25 cellular contexts compared by ENCODE assay signal in genomic region chr14:89126461-89126860, GRCh38.
"Had no signal": no experiment of that assay in that cellular context is flagged by ENCODE, and none has a peak within 500 bp of the region (broad histone marks: within the 10 kb centered on the region; RNA-seq: fewer than 3 reads in every experiment).

No MANE protein-coding gene starts in this region.

- FAIRE-seq: islet of Langerhans, kidney had no signal

- H3K4me2 ChIP-seq: smooth muscle cell had no signal

- H3K36me3 ChIP-seq: left ventricle myocardium inferior, neutrophil, ovary, right atrium auricular region, right lobe of liver, tibial nerve, uterus had no signal

- H3K9me3 ChIP-seq: left ventricle myocardium inferior, neutrophil, ovary, right atrium auricular region, right lobe of liver, tibial nerve, uterus had no signal

- H3K4me3 ChIP-seq: left ventricle myocardium inferior, lung, ovary, right atrium auricular region, right lobe of liver, smooth muscle cell, tibial nerve, uterus had no signal

- H3K4me1 ChIP-seq: left ventricle myocardium inferior, right atrium auricular region, right lobe of liver, tibial nerve, uterus had no signal

- ATAC-seq: natural killer cell treated with Interleukin-12 subunit alpha and Interleukin-12 subunit beta and Interleukin-15 and Interleukin-18, amount 100 ng/mL, for 72 hours; right lobe of liver; stimulated activated memory B cell treated with anti-CD40 and anti-IgM and Interleukin-4, amounts not matched to agents 10 μg/mL and 1 μg/mL and 100 μg/mL, for 72 hours; stimulated activated naive CD8-positive, alpha-beta T cell treated with anti-CD3 and anti-CD28 coated beads, Interleukin-15, amount 100 ng/mL, for 72 hours had no signal

- DNase-seq: hypothalamus; immature natural killer cell; kidney; left ventricle myocardium inferior; mesendoderm; naive B cell; occipital lobe; ovary; right lobe of liver; stimulated activated CD4-positive, alpha-beta T cell treated with anti-CD3 and anti-CD28 coated beads, Interleukin-1b, Interleukin-23, amount 100 ng/mL, for 48 hours; stimulated activated CD4-positive, alpha-beta T cell treated with anti-CD3 and anti-CD28 coated beads, Interleukin-2, amount 100 ng/mL, for 48 hours; stimulated activated CD4-positive, alpha-beta T cell treated with anti-CD3 and anti-CD28 coated beads, Interleukin-4, amount 100 ng/mL, for 4 hours; stimulated activated CD8-positive, alpha-beta memory T cell treated with anti-CD3 and anti-CD28 coated beads, Interleukin-4, amount 100 ng/mL, for 48 hours; stimulated activated naive CD4-positive, alpha-beta T cell treated with Interleukin-2 at 50 U/mL for 16 hours; stimulated activated naive CD8-positive, alpha-beta T cell treated with anti-CD3 and anti-CD28 coated beads, Interleukin-15, amount 100 ng/mL, for 72 hours; substantia nigra; uterus had no signal

- H3K27ac ChIP-seq: left ventricle myocardium inferior, neutrophil, ovary, right atrium auricular region, right lobe of liver, tibial nerve, uterus had no signal

- H3K27me3 ChIP-seq: ovary, right atrium auricular region, right lobe of liver, tibial nerve, uterus had no signal
